Comparison of ENCODE assay signal across 1 cellular context in the genomic region with DNA sequence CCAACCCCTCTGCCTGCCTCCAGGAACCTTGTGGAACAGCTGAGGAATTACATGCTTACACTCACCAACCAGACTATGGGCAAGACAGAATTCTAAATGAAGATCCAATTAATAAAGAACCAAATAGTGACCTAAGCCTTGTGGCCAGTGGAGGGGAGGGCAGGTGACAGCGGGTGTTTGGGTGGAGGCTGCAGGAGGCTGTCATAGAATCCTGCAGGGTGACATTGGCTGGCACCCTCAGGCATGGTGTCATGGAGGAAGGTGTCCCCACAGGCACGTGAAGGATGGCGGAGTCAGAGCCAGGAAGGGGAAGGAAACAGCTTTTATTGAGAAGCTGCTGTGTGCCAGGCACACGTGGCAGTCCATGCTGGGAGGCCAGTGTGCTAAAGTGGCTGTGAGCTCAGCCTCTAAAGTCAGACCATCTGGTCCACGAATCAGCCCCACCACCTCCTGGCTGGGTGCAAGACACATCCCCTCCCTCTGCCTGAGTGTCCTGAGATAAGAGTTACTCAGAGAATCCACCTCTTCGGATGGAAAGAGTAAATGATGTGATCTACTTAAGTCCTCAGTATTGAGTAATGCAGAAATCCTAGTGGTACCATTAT.
TF ChIP-seq lines count a peak whose summit lies in the region.

No MANE protein-coding gene starts in this region.

TF ChIP-seq in A549, 52 proteins besides CTCF, POLR2A, EP300 and RAD21 (continued from another document):
- TF ChIP-seq CBX2 (IDR thresholded peaks at IDR 0.05; ENCODE audit: borderline replicate concordance, low read depth) (no peak), TP53 (CRISPR knock-in tag; IDR thresholded peaks at IDR 0.05) (no peak), BHLHE40 (IDR thresholded peaks at IDR 0.05; ENCODE audit: low read depth, low read length) (no peak), JUNB (IDR thresholded peaks at IDR 0.05) (no peak), CHD2 (IDR thresholded peaks at IDR 0.05; ENCODE audit: low read length, partially characterized antibody) (no peak), ELK1 (IDR thresholded peaks at IDR 0.05; ENCODE audit: low read depth, low read length) (no peak), CBX8 (IDR thresholded peaks at IDR 0.05) (no peak), HMGXB4 (CRISPR knock-in tag; IDR thresholded peaks at IDR 0.05; ENCODE audit: borderline replicate concordance) (no peak), ZC3H11A (IDR thresholded peaks at IDR 0.05) (no peak), MYC (IDR thresholded peaks at IDR 0.05; ENCODE audit: borderline replicate concordance, low read length) (no peak)
- TF ChIP-seq, protein P1, sequence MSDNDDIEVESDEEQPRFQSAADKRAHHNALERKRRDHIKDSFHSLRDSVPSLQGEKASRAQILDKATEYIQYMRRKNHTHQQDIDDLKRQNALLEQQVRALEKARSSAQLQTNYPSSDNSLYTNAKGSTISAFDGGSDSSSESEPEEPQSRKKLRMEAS (IDR thresholded peaks at IDR 0.05) = no peak
